23 cellular contexts compared by ENCODE assay signal in the genomic region with DNA sequence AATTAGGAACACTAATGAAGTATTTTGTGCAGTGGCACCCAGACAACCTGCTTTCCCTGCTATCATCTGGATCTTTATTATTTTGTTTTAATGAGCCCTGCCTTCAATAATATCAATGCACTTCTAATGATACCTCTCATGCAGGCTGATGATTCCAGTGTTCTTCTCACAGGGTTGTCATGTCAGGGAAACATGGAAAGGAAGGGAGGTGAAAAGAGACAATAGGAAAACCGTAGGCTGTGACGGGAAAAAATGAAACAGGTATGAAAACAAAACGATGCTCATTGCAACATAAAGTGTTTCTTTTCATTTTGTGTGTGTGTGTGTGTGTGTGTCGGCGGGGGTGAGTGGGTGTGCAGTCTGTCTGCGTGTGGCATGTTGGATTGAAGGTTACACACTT.
"Had no signal": no experiment of that assay in that cellular context is flagged by ENCODE, and none has a peak within 500 bp of the region (broad histone marks: within the 10 kb centered on the region; RNA-seq: fewer than 3 reads in every experiment).

No MANE protein-coding gene starts in this region.

- H3K36me3 ChIP-seq: esophagus squamous epithelium, neutrophil, right atrium auricular region, sigmoid colon, stomach, thoracic aorta, transverse colon had no signal

- FAIRE-seq: endometrium, kidney had no signal

- DNase-seq: cortex of kidney; dorsolateral prefrontal cortex; effector CD8-positive, alpha-beta T cell; esophagus squamous epithelium; foreskin fibroblast; immature natural killer cell; kidney; left cardiac atrium; left ventricle myocardium superior; naive thymus-derived CD4-positive, alpha-beta T cell; nephron progenitor cell; sigmoid colon; stimulated activated CD4-positive, alpha-beta T cell treated with anti-CD3 and anti-CD28 coated beads, Interleukin-2, amount 100 ng/mL, for 24 hours; stimulated activated naive CD4-positive, alpha-beta T cell; stomach; substantia nigra; transverse colon had no signal

- H3K4me1 ChIP-seq: esophagus squamous epithelium, right atrium auricular region, sigmoid colon, stomach, transverse colon had no signal

- H3K27me3 ChIP-seq: neutrophil, right atrium auricular region, sigmoid colon, stomach, transverse colon had no signal

- H3K27ac ChIP-seq: dorsolateral prefrontal cortex, esophagus squamous epithelium, neutrophil, right atrium auricular region, sigmoid colon, skin epidermis, stomach, thoracic aorta, transverse colon had no signal

- H3K9me3 ChIP-seq: esophagus squamous epithelium, neutrophil, right atrium auricular region, sigmoid colon, stomach, thoracic aorta, transverse colon had no signal

- H3K4me3 ChIP-seq: dorsolateral prefrontal cortex, esophagus squamous epithelium, lung, right atrium auricular region, sigmoid colon, skin epidermis, stomach, thoracic aorta, transverse colon had no signal
